ENCODE assay signal across 26 cellular contexts in the genomic region with DNA sequence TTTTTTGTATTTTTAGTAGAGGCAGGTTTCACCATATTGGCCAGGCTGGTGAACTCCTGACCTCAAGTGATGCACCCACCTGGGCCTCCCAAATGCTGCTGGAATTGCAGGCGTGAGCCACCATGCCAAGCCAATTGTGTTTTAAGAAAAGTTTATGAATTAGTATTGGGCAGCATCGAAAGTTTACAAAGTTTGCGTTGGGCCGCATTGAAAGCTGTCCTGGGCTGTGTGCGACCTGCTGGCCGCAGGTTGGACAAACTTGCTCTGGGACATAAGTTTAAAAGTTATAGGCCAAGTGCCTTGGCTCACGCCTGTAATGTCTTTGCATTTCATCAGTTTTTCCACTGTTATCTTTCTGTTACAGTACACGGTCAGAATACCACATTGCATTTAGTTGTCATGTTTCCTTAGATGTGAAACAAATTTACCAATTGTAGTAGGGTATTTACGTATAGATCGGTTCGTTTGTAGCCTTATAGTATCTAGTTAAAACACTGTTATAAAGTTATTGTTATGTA.
"Had no signal": no experiment of that assay in that cellular context is flagged by ENCODE, and none has a peak within 500 bp of the region (broad histone marks: within the 10 kb centered on the region; RNA-seq: fewer than 3 reads in every experiment).

No MANE protein-coding gene starts in this region.

- ATAC-seq: activated T-cell treated with anti-CD3 and anti-CD28 coated beads, Interleukin-2, amount 50 U/mL, for 4 hours; activated T-helper 17 cell treated with anti-CD3 and anti-CD28 coated beads, Interleukin-2, amount 50 U/mL, for 72 hours; body of pancreas; effector memory CD8-positive, alpha-beta T cell; gastroesophageal sphincter; natural killer cell; right cardiac atrium had no signal

- H3K36me3 Mint-ChIP-seq: natural killer cell had no signal

- DNase-seq: activated B cell treated with CpG ODN at 0.5 μM for 24 hours; activated CD4-positive, alpha-beta T cell treated with anti-CD3 and anti-CD28 coated beads for 4 hours; activated CD4-positive, alpha-beta T cell treated with anti-CD3 and anti-CD28 coated beads, Interleukin-2, amount 50 U/mL, for 4 hours; activated CD8-positive, alpha-beta memory T cell treated with anti-CD3 and anti-CD28 coated beads, Interleukin-2, amount 50 U/mL, for 4 hours; activated gamma-delta T cell treated with Interleukin-2 at 50 U/mL for 16 hours; activated T-cell treated with anti-CD3 and anti-CD28 coated beads, Interleukin-2, amount 50 U/mL, for 4 hours; adrenal gland; aorta; body of pancreas; effector memory CD8-positive, alpha-beta T cell; islet precursor cell; left ventricle myocardium inferior; mesendoderm; natural killer cell; posterior cingulate gyrus; right cardiac atrium; stimulated activated CD4-positive, alpha-beta T cell treated with anti-CD3 and anti-CD28 coated beads, Interleukin-15, amount 100 ng/mL, for 24 hours; stimulated activated CD4-positive, alpha-beta T cell treated with anti-CD3 and anti-CD28 coated beads, Interleukin-2, amount 100 ng/mL, for 24 hours; stimulated activated naive CD4-positive, alpha-beta T cell; T-helper 9 cell; upper lobe of left lung had no signal

- H3K27me3 Mint-ChIP-seq: activated B cell treated with CpG ODN at 0.5 μM for 24 hours; activated naive CD4-positive, alpha-beta T cell treated with anti-CD3 and anti-CD28 coated beads, Interleukin-2, amount 50 U/mL, for 24 hours; activated T-helper 17 cell treated with anti-CD3 and anti-CD28 coated beads, Interleukin-2, amount 50 U/mL, for 72 hours; effector memory CD8-positive, alpha-beta T cell had no signal

- H3K9me3 ChIP-seq: adrenal gland, body of pancreas, gastroesophageal sphincter, thoracic aorta, upper lobe of left lung, vagina had no signal

- H3K27ac Mint-ChIP-seq: activated B cell treated with CpG ODN at 0.5 μM for 24 hours; activated naive CD4-positive, alpha-beta T cell treated with anti-CD3 and anti-CD28 coated beads, Interleukin-2, amount 50 U/mL, for 24 hours; activated T-helper 17 cell treated with anti-CD3 and anti-CD28 coated beads, Interleukin-2, amount 50 U/mL, for 72 hours; effector memory CD8-positive, alpha-beta T cell; natural killer cell had no signal

- H3K4me3 Mint-ChIP-seq: activated B cell treated with CpG ODN at 0.5 μM for 24 hours; activated naive CD4-positive, alpha-beta T cell treated with anti-CD3 and anti-CD28 coated beads, Interleukin-2, amount 50 U/mL, for 24 hours; activated T-cell treated with anti-CD3 and anti-CD28 coated beads, Interleukin-2, amount 50 U/mL, for 4 hours; activated T-helper 17 cell treated with anti-CD3 and anti-CD28 coated beads, Interleukin-2, amount 50 U/mL, for 72 hours; effector memory CD8-positive, alpha-beta T cell; natural killer cell had no signal

- H3K9me3 Mint-ChIP-seq: activated T-helper 17 cell treated with anti-CD3 and anti-CD28 coated beads, Interleukin-2, amount 50 U/mL, for 72 hours; effector memory CD8-positive, alpha-beta T cell; natural killer cell had no signal
